32 cellular contexts compared by ENCODE assay signal in genomic region chr9:97845130-97845529, GRCh38. TPM values are rescaled to one million over a fixed set of nuclear protein-coding genes. Genes with fewer than 3 reads are reported as not detected.
DNase-seq lines count a peak whose midpoint lies in the region; ATAC-seq and TF ChIP-seq lines count a peak whose summit lies in the region.
"Had no signal": no experiment of that assay in that cellular context is flagged by ENCODE, and none has a peak within 500 bp of the region (broad histone marks: within the 10 kb centered on the region; RNA-seq: fewer than 3 reads in every experiment).

No MANE protein-coding gene starts in this region.

- H3K4me3 ChIP-seq in breast epithelium (no peak overlapping the region), fibroblast of pulmonary artery (replicated peaks; ENCODE audit: low read depth, low read length) (no peak overlapping the region), thyroid gland (replicated peaks in 1 of 3) (no peak overlapping the region), right cardiac atrium (ENCODE audit: low read length) (no peak overlapping the region)
- H3K4me3 ChIP-seq: cardiac muscle cell, heart left ventricle, tibial artery had no signal

- H3K9me3 Mint-ChIP-seq in MCF 10A (ENCODE audit: unreplicated experiment): no peaks in the 10 kb centered on the region
- H3K9me3 Mint-ChIP-seq: activated naive CD4-positive, alpha-beta T cell treated with anti-CD3 and anti-CD28 coated beads for 36 hours; activated T-helper 1 cell treated with anti-CD3 and anti-CD28 coated beads, Interleukin-12 subunit alpha, Interleukin-12 subunit beta, Interleukin-2, Interleukin-4 antibody, amounts not matched to agents 30 ng/mL and 10 ng/mL and 1 ng/mL, durations not matched to agents 14 hours and 24 hours and 36 hours; CD8-positive, alpha-beta T cell; effector memory CD8-positive, alpha-beta T cell; stimulated activated naive CD8-positive, alpha-beta T cell treated with anti-CD3 and anti-CD28 coated beads, Interleukin-15, amount 100 ng/mL, for 72 hours had no signal

- H3K27me3 ChIP-seq in breast epithelium: peaks cover 5 to 55% of the 10 kb centered on the region in 2 donors
- H3K27me3 ChIP-seq in thyroid gland: no peaks in the 10 kb centered on the region
- H3K27me3 ChIP-seq in right cardiac atrium (ENCODE audit: control insufficient read depth, insufficient read depth): no peaks in the 10 kb centered on the region

- intact Hi-C loops in MCF 10A (cut with micrococcal nuclease): no loop called here
- intact Hi-C loops in breast epithelium (cut with DNase I; ENCODE audit: low total_unique reads): no loop called here
- intact Hi-C loops in thyroid gland (cut with DNase I): loop anchor here (5.0 kb wide), 1 partner anchor 133 kb away; no protein-coding TSS in a partner anchor
- intact Hi-C loops in right cardiac atrium (cut with DNase I): no loop called here

- CTCF ChIA-PET in MCF 10A (lab: Yijun Ruan, JAX): interaction anchor here (0.6 to 1.2 kb wide), 2 partner anchors 25 to 93 kb away, joined by 3 to 4 read pairs; no protein-coding TSS in a partner anchor

- H3K4me1 ChIP-seq in breast epithelium (no peaks in the 10 kb centered on the region), thyroid gland (peaks cover 28 to 38% of the 10 kb centered on the region in 2 donors), right cardiac atrium (ENCODE audit: control insufficient read depth, insufficient read depth, low read length) (no peaks in the 10 kb centered on the region)

- TF ChIP-seq CTCF in MCF 10A (IDR thresholded peaks at IDR 0.05; ENCODE audit: unreplicated experiment) (no peak), breast epithelium (IDR thresholded peaks at IDR 0.05) (no peak), fibroblast of pulmonary artery (IDR thresholded peaks at IDR 0.05; ENCODE audit: low read length, missing control alignments) (no peak), thyroid gland (IDR thresholded peaks at IDR 0.05) (no peak)

- no peaks in the 10 kb centered on the region for H3K36me3 Mint-ChIP-seq in MCF 10A (ENCODE audit: insufficient read depth, unreplicated experiment)
- H3K36me3 Mint-ChIP-seq: CD8-positive, alpha-beta T cell had no signal

- peaks cover 7% of the 10 kb centered on the region for H3K4me1 Mint-ChIP-seq in MCF 10A (ENCODE audit: insufficient read depth, unreplicated experiment)

- no peak overlapping the region for H3K4me3 Mint-ChIP-seq in MCF 10A (ENCODE audit: unreplicated experiment)
- H3K4me3 Mint-ChIP-seq: activated naive CD4-positive, alpha-beta T cell treated with anti-CD3 and anti-CD28 coated beads for 36 hours; activated T-helper 1 cell treated with anti-CD3 and anti-CD28 coated beads, Interleukin-12 subunit alpha, Interleukin-12 subunit beta, Interleukin-2, Interleukin-4 antibody, amounts not matched to agents 30 ng/mL and 10 ng/mL and 1 ng/mL, durations not matched to agents 14 hours and 24 hours and 36 hours; CD8-positive, alpha-beta T cell; effector memory CD8-positive, alpha-beta T cell; stimulated activated naive CD8-positive, alpha-beta T cell treated with anti-CD3 and anti-CD28 coated beads, Interleukin-15, amount 100 ng/mL, for 72 hours had no signal

- peaks cover 41% of the 10 kb centered on the region for H3K27me3 Mint-ChIP-seq in MCF 10A (ENCODE audit: insufficient read depth, unreplicated experiment)

- no peak for ATAC-seq in right cardiac atrium
- no peak for ATAC-seq in GM21529 (IDR thresholded peaks at IDR 0.05; ENCODE audit: unreplicated experiment)
- ATAC-seq: CD8-positive, alpha-beta T cell; effector memory CD8-positive, alpha-beta T cell; heart left ventricle; left lobe of liver; stimulated activated naive CD8-positive, alpha-beta T cell treated with anti-CD3 and anti-CD28 coated beads, Interleukin-15, amount 100 ng/mL, for 72 hours had no signal

- TF ChIP-seq POLR2A in breast epithelium (IDR thresholded peaks at IDR 0.05) (no peak), thyroid gland (IDR thresholded peaks at IDR 0.05) (no peak)

- H3K27ac ChIP-seq in breast epithelium: no peak overlapping the region
- H3K27ac ChIP-seq in thyroid gland: peak overlapping the region; percentile 80 to 95 (median 92)
- no peak overlapping the region for H3K27ac ChIP-seq in right cardiac atrium (ENCODE audit: low read length)
- H3K27ac ChIP-seq: cardiac muscle cell, heart left ventricle, neutrophil, tibial artery had no signal

- peak; percentile 37 for DNase-seq in MCF 10A (ENCODE audit: unreplicated experiment)
- DNase-seq in breast epithelium (ENCODE audit: low spot score in 2 of 2): no peak
- DNase-seq in NCI-H226: peak; percentile 43
- DNase-seq in fibroblast of pulmonary artery (ENCODE audit: low read depth): peak; percentile 20
- DNase-seq in thyroid gland: no peak
- DNase-seq in right cardiac atrium: no peak
- DNase-seq in iPS-NIHi7 (ENCODE audit: extremely low spot score): no peak
- DNase-seq: 8988T; activated CD4-positive, alpha-beta T cell treated with anti-CD3 and anti-CD28 coated beads, Interleukin-2, amount 50 U/mL, for 48 hours; activated naive CD4-positive, alpha-beta T cell treated with anti-CD3 and anti-CD28 coated beads for 36 hours; CD8-positive, alpha-beta T cell; cortex of kidney; DMS53; effector memory CD8-positive, alpha-beta T cell; erythroblast; foreskin fibroblast; heart left ventricle; mesendoderm; NCI-H1105; NCI-H2029; NCI-H2227 treated with DMSO at 0.1 percent for 48 hours; NCI-H774; small intestine; stimulated activated naive CD8-positive, alpha-beta T cell treated with anti-CD3 and anti-CD28 coated beads, Interleukin-15, amount 100 ng/mL, for 72 hours; T-helper 1 cell; tibial artery had no signal

- WGBS in thyroid gland, 2 donors: 30 to 51% methylated on average over 2 of the region's 2 CpGs
- 54% methylated on average over 2 of the region's 2 CpGs for WGBS in right cardiac atrium

- BruUV-seq in MCF 10A (replicated peaks; lab: Mats Ljungman, UMichigan): no TSS peak

- POLR2A ChIA-PET in MCF 10A (lab: Yijun Ruan, JAX): interaction anchor here (0.7 kb wide), 1 partner anchor 74 kb away, joined by 3 read pairs; no protein-coding TSS in a partner anchor

- no peaks in the 10 kb centered on the region for H3K36me3 ChIP-seq in breast epithelium
- no peaks in the 10 kb centered on the region for H3K36me3 ChIP-seq in thyroid gland
- H3K36me3 ChIP-seq: cardiac muscle cell, heart left ventricle, neutrophil, tibial artery had no signal

- H3K27ac Mint-ChIP-seq in MCF 10A (ENCODE audit: low read depth, unreplicated experiment): no peak overlapping the region
- H3K27ac Mint-ChIP-seq: activated naive CD4-positive, alpha-beta T cell treated with anti-CD3 and anti-CD28 coated beads for 36 hours; activated T-helper 1 cell treated with anti-CD3 and anti-CD28 coated beads, Interleukin-12 subunit alpha, Interleukin-12 subunit beta, Interleukin-2, Interleukin-4 antibody, amounts not matched to agents 30 ng/mL and 10 ng/mL and 1 ng/mL, durations not matched to agents 14 hours and 24 hours and 36 hours; CD8-positive, alpha-beta T cell; effector memory CD8-positive, alpha-beta T cell; stimulated activated naive CD8-positive, alpha-beta T cell treated with anti-CD3 and anti-CD28 coated beads, Interleukin-15, amount 100 ng/mL, for 72 hours had no signal

- no peaks in the 10 kb centered on the region for H3K9me3 ChIP-seq in breast epithelium
- no peaks in the 10 kb centered on the region for H3K9me3 ChIP-seq in thyroid gland
- no peaks in the 10 kb centered on the region for H3K9me3 ChIP-seq in right cardiac atrium (ENCODE audit: control insufficient read depth, low read length)
- H3K9me3 ChIP-seq: heart left ventricle, neutrophil, tibial artery had no signal

RNA-seq across cellular contexts. Expression of gene FOXE1, which starts 7.9 kb away (rescaled TPM):
- total RNA-seq in MCF 10A (2022) (not detected in 2 replicates), breast epithelium (not detected), thyroid gland (100 to 1,000 TPM; 405 to 748 (median 454) TPM), right cardiac atrium (not detected)
- polyA plus RNA-seq in right cardiac atrium: not detected
- total RNA-seq: cardiac muscle cell, heart left ventricle, left lobe of liver, pulmonary artery endothelial cell had no signal
- polyA plus RNA-seq: cardiac muscle cell, heart left ventricle, small intestine had no signal

Comparison
In these comparisons a context has a peak if more than half of its experiments do, and no peak if none do; other contexts are left out.
1. DNase-seq: peak in MCF 10A (single experiment), NCI-H226 (single experiment) and fibroblast of pulmonary artery (single experiment); none in breast epithelium (0 of 2), thyroid gland (0 of 2), right cardiac atrium (0 of 3) and iPS-NIHi7 (single experiment).
2. H3K27ac ChIP-seq: peak in thyroid gland (3 of 3); none in breast epithelium (0 of 2) and right cardiac atrium (single experiment).
3. RNA of gene FOXE1, which starts 7.9 kb away (total RNA-seq): 405 to 748 TPM in thyroid gland; not detected in MCF 10A, not detected in breast epithelium and not detected in right cardiac atrium; every median in the first group is over 100 times any median in the second.